In the genomic region with DNA sequence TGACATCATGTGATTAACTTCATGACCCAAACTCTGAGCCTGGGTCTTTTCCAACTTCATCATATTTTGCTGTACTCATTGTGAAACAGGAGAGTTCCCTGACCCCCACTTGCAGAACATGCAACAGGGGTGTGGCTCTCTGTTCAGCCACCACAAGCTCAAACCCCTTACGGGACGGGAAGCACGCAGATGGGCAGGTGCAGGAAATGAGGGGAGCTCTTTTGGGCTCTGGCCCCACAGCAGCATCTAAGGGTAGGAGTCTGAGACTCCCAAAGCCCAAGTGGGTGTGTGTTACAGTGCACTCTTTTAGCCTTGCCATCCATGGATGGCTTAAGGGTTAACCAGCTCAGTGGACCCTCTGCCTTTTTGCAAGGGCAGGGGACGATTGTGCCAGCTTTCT, we compare ENCODE assay signal across 28 cellular contexts.
"Had no signal": no experiment of that assay in that cellular context is flagged by ENCODE, and none has a peak within 500 bp of the region (broad histone marks: within the 10 kb centered on the region; RNA-seq: fewer than 3 reads in every experiment).

No MANE protein-coding gene starts in this region.

- H3K4me3 Mint-ChIP-seq: naive thymus-derived CD8-positive, alpha-beta T cell; natural killer cell treated with Interleukin-12 subunit alpha and Interleukin-12 subunit beta and Interleukin-15 and Interleukin-18, amount 100 ng/mL, for 72 hours; nephron progenitor cell; neural crest cell; stimulated activated effector memory CD8-positive, alpha-beta T cell treated with anti-CD3 and anti-CD28 coated beads, Interleukin-12 subunit alpha, Interleukin-12 subunit beta, amount 100 ng/mL, for 72 hours; stimulated activated naive CD8-positive, alpha-beta T cell treated with anti-CD3 and anti-CD28 coated beads, Interleukin-15, amount 100 ng/mL, for 72 hours; type B pancreatic cell had no signal

- H3K36me3 ChIP-seq: neutrophil, pancreas, prostate gland, right lobe of liver, sigmoid colon, suprapubic skin, tibial artery, transverse colon, upper lobe of right lung, uterus had no signal

- H3K27ac ChIP-seq: neutrophil, pancreas, prostate gland, right lobe of liver, sigmoid colon, suprapubic skin, testis, tibial artery, transverse colon, upper lobe of right lung, uterus had no signal

- H3K9me3 ChIP-seq: neutrophil, pancreas, prostate gland, right lobe of liver, sigmoid colon, suprapubic skin, testis, transverse colon, upper lobe of right lung, uterus had no signal

- H3K36me3 Mint-ChIP-seq: naive thymus-derived CD8-positive, alpha-beta T cell; natural killer cell treated with Interleukin-12 subunit alpha and Interleukin-12 subunit beta and Interleukin-15 and Interleukin-18, amount 100 ng/mL, for 72 hours; stimulated activated effector memory CD8-positive, alpha-beta T cell treated with anti-CD3 and anti-CD28 coated beads, Interleukin-12 subunit alpha, Interleukin-12 subunit beta, amount 100 ng/mL, for 72 hours; type B pancreatic cell had no signal

- H3K4me3 ChIP-seq: pancreas, prostate gland, right lobe of liver, sigmoid colon, suprapubic skin, testis, tibial artery, transverse colon, upper lobe of right lung, uterus had no signal

- DNase-seq: naive thymus-derived CD8-positive, alpha-beta T cell; nephron progenitor cell; nucleus accumbens; pancreas; right cardiac atrium; right lobe of liver; sigmoid colon; small intestine; stimulated activated CD4-positive, alpha-beta T cell treated with anti-CD3 and anti-CD28 coated beads, Interleukin-15, amount 100 ng/mL, for 24 hours; stimulated activated CD4-positive, alpha-beta T cell treated with anti-CD3 and anti-CD28 coated beads, Interleukin-2, amount 100 ng/mL, for 24 hours; stimulated activated CD4-positive, alpha-beta T cell treated with anti-CD3 and anti-CD28 coated beads, Interleukin-2, amount 100 ng/mL, for 48 hours; stimulated activated CD4-positive, alpha-beta T cell treated with anti-CD3 and anti-CD28 coated beads, Interleukin-4, amount 100 ng/mL, for 24 hours; stimulated activated naive CD4-positive, alpha-beta T cell; stimulated activated naive CD8-positive, alpha-beta T cell treated with anti-CD3 and anti-CD28 coated beads, Interleukin-15, amount 100 ng/mL, for 72 hours; stimulated activated naive CD8-positive, alpha-beta T cell treated with anti-CD3 and anti-CD28 coated beads, Interleukin-15, Interleukin-2, amounts not matched to agents 100 U/mL and 50 U/mL, for 24 hours; substantia nigra; testis; tibial artery; transverse colon; upper lobe of right lung; uterus had no signal

- H3K4me1 ChIP-seq: pancreas, prostate gland, right lobe of liver, sigmoid colon, suprapubic skin, testis, tibial artery, transverse colon, upper lobe of right lung, uterus had no signal

- H3K27me3 Mint-ChIP-seq: naive thymus-derived CD8-positive, alpha-beta T cell; natural killer cell treated with Interleukin-12 subunit alpha and Interleukin-12 subunit beta and Interleukin-15 and Interleukin-18, amount 100 ng/mL, for 72 hours; stimulated activated naive CD8-positive, alpha-beta T cell treated with anti-CD3 and anti-CD28 coated beads, Interleukin-15, amount 100 ng/mL, for 72 hours; type B pancreatic cell had no signal

- H3K27ac Mint-ChIP-seq: natural killer cell treated with Interleukin-12 subunit alpha and Interleukin-12 subunit beta and Interleukin-15 and Interleukin-18, amount 100 ng/mL, for 72 hours; nephron progenitor cell; stimulated activated effector memory CD8-positive, alpha-beta T cell treated with anti-CD3 and anti-CD28 coated beads, Interleukin-12 subunit alpha, Interleukin-12 subunit beta, amount 100 ng/mL, for 72 hours; stimulated activated naive CD8-positive, alpha-beta T cell treated with anti-CD3 and anti-CD28 coated beads, Interleukin-15, amount 100 ng/mL, for 72 hours; type B pancreatic cell had no signal

- ATAC-seq: naive thymus-derived CD8-positive, alpha-beta T cell; natural killer cell treated with Interleukin-12 subunit alpha and Interleukin-12 subunit beta and Interleukin-15 and Interleukin-18, amount 100 ng/mL, for 72 hours; pancreas; right cardiac atrium; right lobe of liver; stimulated activated effector memory CD8-positive, alpha-beta T cell treated with anti-CD3 and anti-CD28 coated beads, Interleukin-12 subunit alpha, Interleukin-12 subunit beta, amount 100 ng/mL, for 72 hours; stimulated activated naive CD8-positive, alpha-beta T cell treated with anti-CD3 and anti-CD28 coated beads, Interleukin-15, amount 100 ng/mL, for 72 hours; stimulated activated naive CD8-positive, alpha-beta T cell treated with anti-CD3 and anti-CD28 coated beads, Interleukin-15, Interleukin-2, amounts not matched to agents 100 U/mL and 50 U/mL, for 24 hours; upper lobe of right lung had no signal

- FAIRE-seq: pancreas, small intestine had no signal

- H3K4me1 Mint-ChIP-seq: naive thymus-derived CD8-positive, alpha-beta T cell; nephron progenitor cell; neural crest cell; stimulated activated effector memory CD8-positive, alpha-beta T cell treated with anti-CD3 and anti-CD28 coated beads, Interleukin-12 subunit alpha, Interleukin-12 subunit beta, amount 100 ng/mL, for 72 hours; stimulated activated naive CD8-positive, alpha-beta T cell treated with anti-CD3 and anti-CD28 coated beads, Interleukin-15, amount 100 ng/mL, for 72 hours had no signal

- H3K9me3 Mint-ChIP-seq: nephron progenitor cell; neural crest cell; stimulated activated naive CD8-positive, alpha-beta T cell treated with anti-CD3 and anti-CD28 coated beads, Interleukin-15, amount 100 ng/mL, for 72 hours; type B pancreatic cell had no signal

- H3K27me3 ChIP-seq: neutrophil, pancreas, right lobe of liver, sigmoid colon, suprapubic skin, testis, tibial artery, transverse colon, upper lobe of right lung, uterus had no signal
